In genomic region chr22:31104869-31105268, GRCh38 we compare ENCODE assay signal across 14 cellular contexts. TPM values are rescaled to one million over a fixed set of nuclear protein-coding genes. Genes with fewer than 3 reads are reported as not detected.
DNase-seq lines count a peak whose midpoint lies in the region; ATAC-seq, FAIRE-seq and TF ChIP-seq lines count a peak whose summit lies in the region.
"Had no signal": no experiment of that assay in that cellular context is flagged by ENCODE, and none has a peak within 500 bp of the region (broad histone marks: within the 10 kb centered on the region; RNA-seq: fewer than 3 reads in every experiment).

No MANE protein-coding gene starts in this region.

- H3K27ac Mint-ChIP-seq in activated CD4-positive, alpha-beta memory T cell treated with anti-CD3 and anti-CD28 coated beads for 36 hours = no peak overlapping the region
- H3K27ac Mint-ChIP-seq in activated CD4-positive, alpha-beta memory T cell treated with anti-CD3 and anti-CD28 coated beads, Interleukin-2, amount 10 ng/mL, durations not matched to agents 7 days and 5 days = no peak overlapping the region
- H3K27ac Mint-ChIP-seq: activated naive CD8-positive, alpha-beta T cell treated with anti-CD3 and anti-CD28 coated beads, Interleukin-2, amount 10 ng/mL, durations not matched to agents 7 days and 5 days had no signal

- H3K9me3 ChIP-seq in HepG2 (ENCODE audit: low read length) = no peaks in the 10 kb centered on the region
- no peaks in the 10 kb centered on the region for H3K9me3 ChIP-seq in thoracic aorta
- H3K9me3 ChIP-seq in left lung = no peaks in the 10 kb centered on the region
- H3K9me3 ChIP-seq: A549 had no signal

- in situ Hi-C loops in HepG2 (cut with HindIII; ENCODE audit: extremely low pct_ligation_motif_present, low pct_unique_long_range_greater_than_20kb) = loop anchor here (5.0 kb wide), 1 partner anchor 37 kb away; the partner anchor contains the start of gene PLA2G3

- H3K9ac ChIP-seq in HepG2 (ENCODE audit: insufficient read depth, low read depth, low read length) = no peak overlapping the region

- intact Hi-C loops in activated CD4-positive, alpha-beta memory T cell treated with anti-CD3 and anti-CD28 coated beads for 36 hours (cut with micrococcal nuclease) = loop anchor here (5.0 kb wide), 3 partner anchors 67 to 187 kb away; partner anchors contain the start of genes LIMK2 and PIK3IP1
- intact Hi-C loops in HepG2 (cut with micrococcal nuclease; ENCODE audit: unreplicated experiment) = loop anchor here (1.0 kb wide), 1 partner anchor 31 kb away; no protein-coding TSS in a partner anchor
- intact Hi-C loops in left lung (cut with DNase I) = no loop called here

- FAIRE-seq in HepG2 (lab: Jason Lieb, UNC) = no peak
- FAIRE-seq: A549 had no signal

- H3K9me3 Mint-ChIP-seq in activated CD4-positive, alpha-beta memory T cell treated with anti-CD3 and anti-CD28 coated beads for 36 hours = no peaks in the 10 kb centered on the region
- no peaks in the 10 kb centered on the region for H3K9me3 Mint-ChIP-seq in activated CD4-positive, alpha-beta memory T cell treated with anti-CD3 and anti-CD28 coated beads, Interleukin-2, amount 10 ng/mL, durations not matched to agents 7 days and 5 days
- H3K9me3 Mint-ChIP-seq: activated naive CD8-positive, alpha-beta T cell treated with anti-CD3 and anti-CD28 coated beads, Interleukin-2, amount 10 ng/mL, durations not matched to agents 7 days and 5 days had no signal

- H3K4me3 ChIP-seq in coronary artery = peak overlapping the region; percentile 97
- H3K4me3 ChIP-seq in HepG2 (replicated peaks in 1 of 3; ENCODE audit: insufficient read depth in 1 of 3, low read depth in 2 of 3, low read length in 3 of 3) = no peak overlapping the region
- H3K4me3 ChIP-seq in thoracic aorta = peak overlapping the region; percentile 94
- H3K4me3 ChIP-seq in left lung = no peak overlapping the region
- H3K4me3 ChIP-seq: A549 had no signal

- CTCF ChIA-PET in activated CD4-positive, alpha-beta memory T cell treated with anti-CD3 and anti-CD28 coated beads for 36 hours (lab: Charles Lee) = interaction anchor here (0.8 to 5.0 kb wide), 8 partner anchors 20 to 240 kb away, joined by 3 to 27 read pairs (median 3); no protein-coding TSS in a partner anchor
- CTCF ChIA-PET in activated CD4-positive, alpha-beta memory T cell treated with anti-CD3 and anti-CD28 coated beads, Interleukin-2, amount 10 ng/mL, durations not matched to agents 7 days and 5 days (lab: Charles Lee) = interaction anchor here (0.5 to 1.8 kb wide), 5 partner anchors 9 to 168 kb away, joined by 3 to 6 read pairs (median 3); no protein-coding TSS in a partner anchor
- CTCF ChIA-PET in HepG2 (lab: Yijun Ruan, JAX; ENCODE audit: low intra/inter-chr PET ratio, low total read pairs) = no interaction called here

- H3K27me3 ChIP-seq in HepG2 (ENCODE audit: control insufficient read depth in 1 of 2, insufficient read depth in 2 of 2, low read length in 2 of 2) (no peaks in the 10 kb centered on the region), thoracic aorta (replicated peaks; ENCODE audit: insufficient read depth) (no peaks in the 10 kb centered on the region), left lung (no peaks in the 10 kb centered on the region)

- no peak for TF ChIP-seq POLR2A in HepG2 (IDR thresholded peaks at IDR 0.05; ENCODE audit: insufficient read depth in 1 of 2, low read depth in 2 of 2, low read length in 2 of 2)

- no peaks in the 10 kb centered on the region for H3K36me3 Mint-ChIP-seq in activated CD4-positive, alpha-beta memory T cell treated with anti-CD3 and anti-CD28 coated beads for 36 hours
- H3K36me3 Mint-ChIP-seq in activated CD4-positive, alpha-beta memory T cell treated with anti-CD3 and anti-CD28 coated beads, Interleukin-2, amount 10 ng/mL, durations not matched to agents 7 days and 5 days (ENCODE audit: low read depth) = no peaks in the 10 kb centered on the region

- TF ChIP-seq CTCF in coronary artery (IDR thresholded peaks at IDR 0.05) (peak; percentile 12), HepG2 (CRISPR knock-in tag; IDR thresholded peaks at IDR 0.05) (no peak), thoracic aorta (IDR thresholded peaks at IDR 0.05) (peak; percentile 22), left lung (IDR thresholded peaks at IDR 0.05) (no peak)

- no peak overlapping the region for H3K4me2 ChIP-seq in HepG2 (ENCODE audit: low read depth, low read length)
- H3K4me2 ChIP-seq: A549 had no signal

- H3K27ac ChIP-seq in coronary artery (peak overlapping the region; percentile 98 to 99), HepG2 (ENCODE audit: extremely low read length, insufficient read depth, low read length) (no peak overlapping the region), thoracic aorta (peak overlapping the region; percentile 99), left lung (no peak overlapping the region)
- H3K27ac ChIP-seq: A549 had no signal

- peaks cover 22% of the 10 kb centered on the region for H3K4me1 Mint-ChIP-seq in activated CD4-positive, alpha-beta memory T cell treated with anti-CD3 and anti-CD28 coated beads for 36 hours (ENCODE audit: low read depth)
- peaks cover 15% of the 10 kb centered on the region for H3K4me1 Mint-ChIP-seq in activated CD4-positive, alpha-beta memory T cell treated with anti-CD3 and anti-CD28 coated beads, Interleukin-2, amount 10 ng/mL, durations not matched to agents 7 days and 5 days

- H3K4me1 ChIP-seq in HepG2 (ENCODE audit: insufficient read depth, low read length) (peaks cover 39% of the 10 kb centered on the region), thoracic aorta (ENCODE audit: control insufficient read depth in 1 of 2, low read depth in 2 of 2) (peaks cover 45 to 70% of the 10 kb centered on the region in 2 donors), left lung (peaks cover 0 to 18% of the 10 kb centered on the region in 2 donors)

- H3K36me3 ChIP-seq in HepG2 (replicated peaks in 1 of 2; ENCODE audit: control insufficient read depth in 1 of 2, insufficient read depth in 2 of 2, low read length in 2 of 2) (peaks cover 1 to 6% of the 10 kb centered on the region in 2 experiments; a peak in 1 of 5 replicates), thoracic aorta (peaks cover 14% of the 10 kb centered on the region), left lung (peaks cover 0 to 37% of the 10 kb centered on the region in 2 donors)

- no peaks in the 10 kb centered on the region for H3K27me3 Mint-ChIP-seq in activated CD4-positive, alpha-beta memory T cell treated with anti-CD3 and anti-CD28 coated beads for 36 hours
- no peaks in the 10 kb centered on the region for H3K27me3 Mint-ChIP-seq in activated CD4-positive, alpha-beta memory T cell treated with anti-CD3 and anti-CD28 coated beads, Interleukin-2, amount 10 ng/mL, durations not matched to agents 7 days and 5 days

- TF ChIP-seq EP300 in HepG2 (IDR thresholded peaks at IDR 0.05; ENCODE audit: low read depth in 2 of 2, low read length in 2 of 2) (no peak), HepG2 (CRISPR knock-in tag; IDR thresholded peaks at IDR 0.05; ENCODE audit: borderline replicate concordance) (no peak)

- H2AFZ ChIP-seq in HepG2 (ENCODE audit: low read length) = no peak overlapping the region

- WGBS in HepG2 (ENCODE audit: low lambda C conversion rate) = 94% methylated on average over 21 of the region's 35 CpGs

- ATAC-seq in HepG2 (no peak), thoracic aorta (ENCODE audit: insufficient number of reproducible peaks, low FRiP score, low read depth) (no peak), HG03039 (IDR thresholded peaks at IDR 0.05; ENCODE audit: unreplicated experiment) (no peak), left lung (no peak)
- ATAC-seq: A549, esophagus mucosa had no signal

- no TSS peak for BruUV-seq in HepG2 (replicated peaks; lab: Mats Ljungman, UMichigan)

- peak; percentile 26 for DNase-seq in activated CD4-positive, alpha-beta memory T cell treated with anti-CD3 and anti-CD28 coated beads for 36 hours
- DNase-seq in activated CD4-positive, alpha-beta memory T cell treated with anti-CD3 and anti-CD28 coated beads, Interleukin-2, amount 10 ng/mL, durations not matched to agents 7 days and 5 days = no peak
- DNase-seq in coronary artery (ENCODE audit: low spot score) (no peak), HepG2 (ENCODE audit: low spot score) (no peak), thoracic aorta (ENCODE audit: low spot score) (no peak), left lung (no peak)
- DNase-seq in effector CD4-positive, alpha-beta T cell = no peak
- DNase-seq: activated naive CD8-positive, alpha-beta T cell treated with anti-CD3 and anti-CD28 coated beads, Interleukin-2, amount 10 ng/mL, durations not matched to agents 7 days and 5 days; EL; NCI-H2171; stimulated activated CD4-positive, alpha-beta T cell treated with anti-CD3 and anti-CD28 coated beads, Interleukin-2, amount 100 ng/mL, for 48 hours had no signal

- no peaks in the 10 kb centered on the region for H3K79me2 ChIP-seq in HepG2 (ENCODE audit: insufficient read depth, low read length)

- POLR2A ChIA-PET in activated CD4-positive, alpha-beta memory T cell treated with anti-CD3 and anti-CD28 coated beads for 36 hours (lab: Charles Lee) = interaction anchor here (0.6 to 1.4 kb wide), 2 partner anchors 35 to 258 kb away, joined by 3 read pairs; partner anchors contain the start of gene PLA2G3
- POLR2A ChIA-PET in activated CD4-positive, alpha-beta memory T cell treated with anti-CD3 and anti-CD28 coated beads, Interleukin-2, amount 10 ng/mL, durations not matched to agents 7 days and 5 days (lab: Charles Lee) = interaction anchor here (0.7 to 1.8 kb wide), 3 partner anchors 9 to 136 kb away, joined by 3 to 5 read pairs (median 5); partner anchors contain the start of genes MORC2 and TUG1
- POLR2A ChIA-PET in HepG2 (lab: Yijun Ruan, JAX) = no interaction called here

- no peaks in the 10 kb centered on the region for H4K20me1 ChIP-seq in HepG2 (ENCODE audit: insufficient read depth, low read length)

- H3K4me3 Mint-ChIP-seq in activated CD4-positive, alpha-beta memory T cell treated with anti-CD3 and anti-CD28 coated beads for 36 hours = no peak overlapping the region
- no peak overlapping the region for H3K4me3 Mint-ChIP-seq in activated CD4-positive, alpha-beta memory T cell treated with anti-CD3 and anti-CD28 coated beads, Interleukin-2, amount 10 ng/mL, durations not matched to agents 7 days and 5 days
- H3K4me3 Mint-ChIP-seq: activated naive CD8-positive, alpha-beta T cell treated with anti-CD3 and anti-CD28 coated beads, Interleukin-2, amount 10 ng/mL, durations not matched to agents 7 days and 5 days had no signal

- TF ChIP-seq RAD21 in HepG2 (CRISPR knock-in tag; IDR thresholded peaks at IDR 0.05) = no peak

RNA-seq across cellular contexts. Expression of gene SELENOM, which starts 2.5 kb away (rescaled TPM):
- 10 to 100 TPM; 14.1 to 14.3 TPM for total RNA-seq in activated CD4-positive, alpha-beta memory T cell treated with anti-CD3 and anti-CD28 coated beads for 36 hours
- 1 to 10 TPM; 2.3 to 2.4 TPM for total RNA-seq in activated CD4-positive, alpha-beta memory T cell treated with anti-CD3 and anti-CD28 coated beads, Interleukin-2, amount 10 ng/mL, durations not matched to agents 7 days and 5 days
- total RNA-seq in HepG2 (2016; rRNA removed; fragmentation: Illumina TruSeq; extraction: Trizol) = 2.4 and 4.1 TPM in 2 replicates
- 1.9 and 4.6 TPM in 2 replicates for total RNA-seq in HepG2 (2016; cell fraction: cytosol; rRNA removed; fragmentation: Illumina TruSeq; extraction: Trizol; ENCODE audit: low read depth)
- total RNA-seq in HepG2 (2016; cell fraction: insoluble cytoplasmic fraction; rRNA removed; fragmentation: Illumina TruSeq; extraction: Trizol) = 1.6 and 3.5 TPM in 2 replicates
- 1.9 and 2.9 TPM in 2 replicates for total RNA-seq in HepG2 (2016; cell fraction: membrane; rRNA removed; fragmentation: Illumina TruSeq; extraction: Trizol)
- 1.5 and 2.6 TPM in 2 replicates for total RNA-seq in HepG2 (2016; cell fraction: nucleus; rRNA removed; fragmentation: Illumina TruSeq; extraction: Trizol)
- polyA plus RNA-seq in HepG2 (2011; rRNA removed) = 4.3 and 5.5 TPM in 2 replicates
- polyA plus RNA-seq in HepG2 (2011; cell fraction: cytosol; rRNA removed) = 5.8 and 12.6 TPM in 2 replicates
- 5.9 and 7.6 TPM in 2 replicates for polyA plus RNA-seq in HepG2 (2011; cell fraction: nucleus; rRNA removed)
- polyA plus RNA-seq in HepG2 (2012) = 2.5 and 2.9 TPM in 2 replicates
- polyA plus RNA-seq in HepG2 (2016; cell fraction: cytosol; fragmentation: Illumina TruSeq; extraction: Trizol; ENCODE audit: low read depth) = 3.5 and 5.0 TPM in 2 replicates
- polyA plus RNA-seq in HepG2 (2016; cell fraction: insoluble cytoplasmic fraction; fragmentation: Illumina TruSeq; extraction: Trizol; ENCODE audit: low read depth) = 2.3 and 2.8 TPM in 2 replicates
- 4.2 and 4.5 TPM in 2 replicates for polyA plus RNA-seq in HepG2 (2016; cell fraction: membrane; fragmentation: Illumina TruSeq; extraction: Trizol; ENCODE audit: low read depth)
- polyA plus RNA-seq in HepG2 (2016; cell fraction: nucleus; fragmentation: Illumina TruSeq; extraction: Trizol; ENCODE audit: insufficient read depth, low read depth) = 3.5 and 5.2 TPM in 2 replicates
- polyA minus RNA-seq in HepG2 (2011; rRNA and poly(A)+ RNA removed; ENCODE audit: low replicate concordance) = 1.4 and 4.9 TPM in 2 replicates
- polyA minus RNA-seq in HepG2 (2011; cell fraction: cytosol; rRNA and poly(A)+ RNA removed) = 1.8 and 2.3 TPM in 2 replicates
- polyA minus RNA-seq in HepG2 (2011; cell fraction: nucleus; rRNA and poly(A)+ RNA removed) = 1.5 and 2.4 TPM in 2 replicates
- total RNA-seq in thoracic aorta = 1,000 to 10,000 TPM in 1 of 2 donors, 100 to 1,000 TPM in 1; 453 to 1,695 TPM
- 100 to 1,000 TPM in 1 of 2 donors, 10 to 100 TPM in 1; 80.0 to 115 TPM for total RNA-seq in left lung

RNA-seq across cellular contexts. Expression of gene INPP5J, which starts 17.9 kb away (rescaled TPM):
- under 1 TPM in 1 of 2 experiments, not detected in 1; 0.14 TPM for total RNA-seq in activated CD4-positive, alpha-beta memory T cell treated with anti-CD3 and anti-CD28 coated beads for 36 hours
- not detected for total RNA-seq in activated CD4-positive, alpha-beta memory T cell treated with anti-CD3 and anti-CD28 coated beads, Interleukin-2, amount 10 ng/mL, durations not matched to agents 7 days and 5 days
- total RNA-seq in HepG2 (2016; rRNA removed; fragmentation: Illumina TruSeq; extraction: Trizol) (0.15 and 0.24 TPM in 2 replicates), thoracic aorta (1 to 10 TPM; 2.3 to 4.1 TPM), left lung (1 to 10 TPM; 3.8 to 4.0 TPM)
- total RNA-seq in HepG2 (2016; cell fraction: cytosol; rRNA removed; fragmentation: Illumina TruSeq; extraction: Trizol; ENCODE audit: low read depth) = 0.09 TPM in 1 of 2 replicates, not detected in the other
- 0.42 and 0.45 TPM in 2 replicates for total RNA-seq in HepG2 (2016; cell fraction: insoluble cytoplasmic fraction; rRNA removed; fragmentation: Illumina TruSeq; extraction: Trizol)
- total RNA-seq in HepG2 (2016; cell fraction: membrane; rRNA removed; fragmentation: Illumina TruSeq; extraction: Trizol) = 0.34 and 0.40 TPM in 2 replicates
- total RNA-seq in HepG2 (2016; cell fraction: nucleus; rRNA removed; fragmentation: Illumina TruSeq; extraction: Trizol) = 0.47 TPM in 2 replicates
- 1.1 and 1.3 TPM in 2 replicates for polyA plus RNA-seq in HepG2 (2011; rRNA removed)
- polyA plus RNA-seq in HepG2 (2011; cell fraction: cytosol; rRNA removed) = 0.41 and 0.62 TPM in 2 replicates
- 6.2 and 7.6 TPM in 2 replicates for polyA plus RNA-seq in HepG2 (2011; cell fraction: nucleus; rRNA removed)
- 0.30 and 1.7 TPM in 2 replicates for polyA plus RNA-seq in HepG2 (2012)
- polyA plus RNA-seq in HepG2 (2016; cell fraction: cytosol; fragmentation: Illumina TruSeq; extraction: Trizol; ENCODE audit: low read depth) = 0.11 and 0.18 TPM in 2 replicates
- 0.26 and 0.52 TPM in 2 replicates for polyA plus RNA-seq in HepG2 (2016; cell fraction: insoluble cytoplasmic fraction; fragmentation: Illumina TruSeq; extraction: Trizol; ENCODE audit: low read depth)
- 0.27 and 0.29 TPM in 2 replicates for polyA plus RNA-seq in HepG2 (2016; cell fraction: membrane; fragmentation: Illumina TruSeq; extraction: Trizol; ENCODE audit: low read depth)
- 1.9 and 3.2 TPM in 2 replicates for polyA plus RNA-seq in HepG2 (2016; cell fraction: nucleus; fragmentation: Illumina TruSeq; extraction: Trizol; ENCODE audit: insufficient read depth, low read depth)
- polyA minus RNA-seq in HepG2 (2011; rRNA and poly(A)+ RNA removed; ENCODE audit: low replicate concordance) = 0.88 and 5.2 TPM in 2 replicates
- 0.35 and 0.49 TPM in 2 replicates for polyA minus RNA-seq in HepG2 (2011; cell fraction: cytosol; rRNA and poly(A)+ RNA removed)
- 0.62 and 1.7 TPM in 2 replicates for polyA minus RNA-seq in HepG2 (2011; cell fraction: nucleus; rRNA and poly(A)+ RNA removed)

RNA-seq across cellular contexts. Expression of gene SMTN, which starts 23.8 kb away (rescaled TPM):
- 10 to 100 TPM; 55.1 to 57.4 TPM for total RNA-seq in activated CD4-positive, alpha-beta memory T cell treated with anti-CD3 and anti-CD28 coated beads for 36 hours
- total RNA-seq in activated CD4-positive, alpha-beta memory T cell treated with anti-CD3 and anti-CD28 coated beads, Interleukin-2, amount 10 ng/mL, durations not matched to agents 7 days and 5 days = 10 to 100 TPM; 36.4 to 41.4 TPM
- total RNA-seq in HepG2 (2016; rRNA removed; fragmentation: Illumina TruSeq; extraction: Trizol) = 6.9 and 14.7 TPM in 2 replicates
- total RNA-seq in HepG2 (2016; cell fraction: cytosol; rRNA removed; fragmentation: Illumina TruSeq; extraction: Trizol; ENCODE audit: low read depth) = 2.5 and 3.0 TPM in 2 replicates
- 5.5 and 15.8 TPM in 2 replicates for total RNA-seq in HepG2 (2016; cell fraction: insoluble cytoplasmic fraction; rRNA removed; fragmentation: Illumina TruSeq; extraction: Trizol)
- total RNA-seq in HepG2 (2016; cell fraction: membrane; rRNA removed; fragmentation: Illumina TruSeq; extraction: Trizol) = 7.5 and 8.5 TPM in 2 replicates
- total RNA-seq in HepG2 (2016; cell fraction: nucleus; rRNA removed; fragmentation: Illumina TruSeq; extraction: Trizol) = 17.4 and 23.6 TPM in 2 replicates
- 24.2 and 26.1 TPM in 2 replicates for polyA plus RNA-seq in HepG2 (2011; rRNA removed)
- 10.8 and 14.8 TPM in 2 replicates for polyA plus RNA-seq in HepG2 (2011; cell fraction: cytosol; rRNA removed)
- 129 and 177 TPM in 2 replicates for polyA plus RNA-seq in HepG2 (2011; cell fraction: nucleus; rRNA removed)
- 16.2 and 21.3 TPM in 2 replicates for polyA plus RNA-seq in HepG2 (2012)
- 2.3 and 3.6 TPM in 2 replicates for polyA plus RNA-seq in HepG2 (2016; cell fraction: cytosol; fragmentation: Illumina TruSeq; extraction: Trizol; ENCODE audit: low read depth)
- 6.1 and 9.7 TPM in 2 replicates for polyA plus RNA-seq in HepG2 (2016; cell fraction: insoluble cytoplasmic fraction; fragmentation: Illumina TruSeq; extraction: Trizol; ENCODE audit: low read depth)
- 5.1 and 6.6 TPM in 2 replicates for polyA plus RNA-seq in HepG2 (2016; cell fraction: membrane; fragmentation: Illumina TruSeq; extraction: Trizol; ENCODE audit: low read depth)
- polyA plus RNA-seq in HepG2 (2016; cell fraction: nucleus; fragmentation: Illumina TruSeq; extraction: Trizol; ENCODE audit: insufficient read depth, low read depth) = 48.9 and 50.6 TPM in 2 replicates
- 5.1 and 18.8 TPM in 2 replicates for polyA minus RNA-seq in HepG2 (2011; rRNA and poly(A)+ RNA removed; ENCODE audit: low replicate concordance)
- polyA minus RNA-seq in HepG2 (2011; cell fraction: cytosol; rRNA and poly(A)+ RNA removed) = 11.6 and 13.2 TPM in 2 replicates
- polyA minus RNA-seq in HepG2 (2011; cell fraction: nucleus; rRNA and poly(A)+ RNA removed) = 28.8 and 31.8 TPM in 2 replicates
- total RNA-seq in thoracic aorta = 100 to 1,000 TPM; 632 to 946 TPM
- total RNA-seq in left lung = 10 to 100 TPM; 86.4 to 99.7 TPM

RNA-seq across cellular contexts. Expression of gene PLA2G3, which starts 35.4 kb away (rescaled TPM):
- total RNA-seq in activated CD4-positive, alpha-beta memory T cell treated with anti-CD3 and anti-CD28 coated beads for 36 hours = not detected
- not detected for total RNA-seq in activated CD4-positive, alpha-beta memory T cell treated with anti-CD3 and anti-CD28 coated beads, Interleukin-2, amount 10 ng/mL, durations not matched to agents 7 days and 5 days
- total RNA-seq in HepG2 (2016; rRNA removed; fragmentation: Illumina TruSeq; extraction: Trizol) (0.11 and 0.42 TPM in 2 replicates), thoracic aorta (not detected), left lung (1 to 10 TPM; 4.3 to 9.9 TPM)
- total RNA-seq in HepG2 (2016; cell fraction: cytosol; rRNA removed; fragmentation: Illumina TruSeq; extraction: Trizol; ENCODE audit: low read depth) = 0.09 and 0.20 TPM in 2 replicates
- total RNA-seq in HepG2 (2016; cell fraction: insoluble cytoplasmic fraction; rRNA removed; fragmentation: Illumina TruSeq; extraction: Trizol) = 0.09 and 0.32 TPM in 2 replicates
- 0.19 and 0.21 TPM in 2 replicates for total RNA-seq in HepG2 (2016; cell fraction: membrane; rRNA removed; fragmentation: Illumina TruSeq; extraction: Trizol)
- total RNA-seq in HepG2 (2016; cell fraction: nucleus; rRNA removed; fragmentation: Illumina TruSeq; extraction: Trizol) = 0.25 and 0.34 TPM in 2 replicates
- 0.12 and 0.24 TPM in 2 replicates for polyA plus RNA-seq in HepG2 (2011; rRNA removed)
- 0.17 TPM in 2 replicates for polyA plus RNA-seq in HepG2 (2011; cell fraction: cytosol; rRNA removed)
- 0.16 and 0.21 TPM in 2 replicates for polyA plus RNA-seq in HepG2 (2011; cell fraction: nucleus; rRNA removed)
- polyA plus RNA-seq in HepG2 (2012) = 0.15 and 0.37 TPM in 2 replicates
- polyA plus RNA-seq in HepG2 (2016; cell fraction: cytosol; fragmentation: Illumina TruSeq; extraction: Trizol; ENCODE audit: low read depth) = 0.06 and 0.14 TPM in 2 replicates
- polyA plus RNA-seq in HepG2 (2016; cell fraction: insoluble cytoplasmic fraction; fragmentation: Illumina TruSeq; extraction: Trizol; ENCODE audit: low read depth) = 0.08 and 0.14 TPM in 2 replicates
- polyA plus RNA-seq in HepG2 (2016; cell fraction: membrane; fragmentation: Illumina TruSeq; extraction: Trizol; ENCODE audit: low read depth) = 0.09 TPM in 1 of 2 replicates, not detected in the other
- 0.55 and 0.78 TPM in 2 replicates for polyA plus RNA-seq in HepG2 (2016; cell fraction: nucleus; fragmentation: Illumina TruSeq; extraction: Trizol; ENCODE audit: insufficient read depth, low read depth)
- polyA minus RNA-seq in HepG2 (2011; rRNA and poly(A)+ RNA removed; ENCODE audit: low replicate concordance) = 0.30 and 0.40 TPM in 2 replicates
- not detected in 2 replicates for polyA minus RNA-seq in HepG2 (2011; cell fraction: cytosol; rRNA and poly(A)+ RNA removed)
- polyA minus RNA-seq in HepG2 (2011; cell fraction: nucleus; rRNA and poly(A)+ RNA removed) = not detected in 2 replicates
- total RNA-seq: activated naive CD8-positive, alpha-beta T cell treated with anti-CD3 and anti-CD28 coated beads, Interleukin-2, amount 10 ng/mL, durations not matched to agents 7 days and 5 days had no signal
- polyA plus RNA-seq: A549 had no signal

RNA-seq across cellular contexts. Expression of gene RNF185, which starts 55.1 kb away (rescaled TPM):
- 10 to 100 TPM; 17.9 to 21.6 TPM for total RNA-seq in activated CD4-positive, alpha-beta memory T cell treated with anti-CD3 and anti-CD28 coated beads for 36 hours
- 10 to 100 TPM; 21.4 to 21.7 TPM for total RNA-seq in activated CD4-positive, alpha-beta memory T cell treated with anti-CD3 and anti-CD28 coated beads, Interleukin-2, amount 10 ng/mL, durations not matched to agents 7 days and 5 days
- total RNA-seq in HepG2 (2016; rRNA removed; fragmentation: Illumina TruSeq; extraction: Trizol) (21.4 and 28.8 TPM in 2 replicates), thoracic aorta (10 to 100 TPM; 31.3 to 40.2 TPM), left lung (10 to 100 TPM; 28.2 to 34.3 TPM)
- total RNA-seq in HepG2 (2016; cell fraction: cytosol; rRNA removed; fragmentation: Illumina TruSeq; extraction: Trizol; ENCODE audit: low read depth) = 2.9 and 3.2 TPM in 2 replicates
- total RNA-seq in HepG2 (2016; cell fraction: insoluble cytoplasmic fraction; rRNA removed; fragmentation: Illumina TruSeq; extraction: Trizol) = 21.9 and 28.5 TPM in 2 replicates
- total RNA-seq in HepG2 (2016; cell fraction: membrane; rRNA removed; fragmentation: Illumina TruSeq; extraction: Trizol) = 11.3 and 11.9 TPM in 2 replicates
- 12.0 and 13.7 TPM in 2 replicates for total RNA-seq in HepG2 (2016; cell fraction: nucleus; rRNA removed; fragmentation: Illumina TruSeq; extraction: Trizol)
- polyA plus RNA-seq in HepG2 (2011; rRNA removed) = 26.4 and 27.5 TPM in 2 replicates
- polyA plus RNA-seq in HepG2 (2011; cell fraction: cytosol; rRNA removed) = 21.8 and 27.3 TPM in 2 replicates
- polyA plus RNA-seq in HepG2 (2011; cell fraction: nucleus; rRNA removed) = 19.0 and 20.4 TPM in 2 replicates
- 15.4 and 15.6 TPM in 2 replicates for polyA plus RNA-seq in HepG2 (2012)
- polyA plus RNA-seq in HepG2 (2016; cell fraction: cytosol; fragmentation: Illumina TruSeq; extraction: Trizol; ENCODE audit: low read depth) = 1.6 and 1.7 TPM in 2 replicates
- 27.8 and 28.1 TPM in 2 replicates for polyA plus RNA-seq in HepG2 (2016; cell fraction: insoluble cytoplasmic fraction; fragmentation: Illumina TruSeq; extraction: Trizol; ENCODE audit: low read depth)
- polyA plus RNA-seq in HepG2 (2016; cell fraction: membrane; fragmentation: Illumina TruSeq; extraction: Trizol; ENCODE audit: low read depth) = 6.4 and 6.8 TPM in 2 replicates
- 21.5 and 21.8 TPM in 2 replicates for polyA plus RNA-seq in HepG2 (2016; cell fraction: nucleus; fragmentation: Illumina TruSeq; extraction: Trizol; ENCODE audit: insufficient read depth, low read depth)
- 17.6 and 24.2 TPM in 2 replicates for polyA minus RNA-seq in HepG2 (2011; rRNA and poly(A)+ RNA removed; ENCODE audit: low replicate concordance)
- polyA minus RNA-seq in HepG2 (2011; cell fraction: cytosol; rRNA and poly(A)+ RNA removed) = 10.1 and 10.4 TPM in 2 replicates
- polyA minus RNA-seq in HepG2 (2011; cell fraction: nucleus; rRNA and poly(A)+ RNA removed) = 9.1 and 11.8 TPM in 2 replicates

Comparison
In these comparisons a context has a peak if more than half of its experiments do, and no peak if none do; other contexts are left out.
1. H3K27ac ChIP-seq: peak in coronary artery (2 of 2) and thoracic aorta (2 of 2); none in HepG2 (single experiment) and left lung (0 of 2).
2. H3K4me3 ChIP-seq: peak in coronary artery (single experiment) and thoracic aorta (single experiment); none in HepG2 (0 of 3) and left lung (0 of 2).
3. CTCF ChIP-seq: peak in coronary artery (single experiment) and thoracic aorta (single experiment); none in HepG2 (single experiment) and left lung (0 of 2).
4. RNA of gene SELENOM, which starts 2.5 kb away (total RNA-seq): 453 to 1,695 TPM in thoracic aorta and 80.0 to 115 TPM in left lung; 14.1 to 14.3 TPM in activated CD4-positive, alpha-beta memory T cell treated with anti-CD3 and anti-CD28 coated beads for 36 hours, 1.5 to 4.6 TPM in HepG2 and 2.3 to 2.4 TPM in activated CD4-positive, alpha-beta memory T cell treated with anti-CD3 and anti-CD28 coated beads, Interleukin-2, amount 10 ng/mL, durations not matched to agents 7 days and 5 days; every median in the first group is over 4 times any median in the second.
5. RNA of gene SMTN, which starts 23.8 kb away (total RNA-seq): 632 to 946 TPM in thoracic aorta; 86.4 to 99.7 TPM in left lung, 55.1 to 57.4 TPM in activated CD4-positive, alpha-beta memory T cell treated with anti-CD3 and anti-CD28 coated beads for 36 hours, 36.4 to 41.4 TPM in activated CD4-positive, alpha-beta memory T cell treated with anti-CD3 and anti-CD28 coated beads, Interleukin-2, amount 10 ng/mL, durations not matched to agents 7 days and 5 days and 2.5 to 23.6 TPM in HepG2; every median in the first group is over 4 times any median in the second.
6. intact Hi-C loops: an anchor here in activated CD4-positive, alpha-beta memory T cell treated with anti-CD3 and anti-CD28 coated beads for 36 hours (5.0 kb wide) and HepG2 (1.0 kb wide); none called in left lung.